Comparison of ENCODE assay signal across 1 cellular context in the genomic region with DNA sequence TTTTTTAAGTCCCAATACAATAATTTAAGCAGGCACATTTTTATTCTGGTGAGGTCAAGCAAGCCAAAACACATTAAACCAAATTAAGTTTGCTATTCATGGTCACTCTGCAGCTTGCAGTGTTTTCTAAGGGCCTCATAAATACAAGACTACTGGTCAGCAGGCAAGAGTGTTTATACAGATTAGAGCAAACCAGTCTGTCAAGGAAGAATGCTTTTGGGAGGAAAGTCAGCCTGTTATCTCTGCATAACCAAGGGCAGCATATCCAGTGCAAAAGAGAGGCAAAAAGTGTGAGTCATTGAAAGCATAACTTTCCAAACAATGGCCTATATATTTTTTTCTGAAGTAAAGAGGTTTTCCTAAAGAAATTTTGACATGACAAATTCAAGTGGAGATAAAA.
TF ChIP-seq lines count a peak whose summit lies in the region.

No MANE protein-coding gene starts in this region.

TF ChIP-seq in K562, 482 proteins besides CTCF, POLR2A, EP300 and RAD21 (continued from another document and continues in another):
- TF ChIP-seq, protein P1, sequence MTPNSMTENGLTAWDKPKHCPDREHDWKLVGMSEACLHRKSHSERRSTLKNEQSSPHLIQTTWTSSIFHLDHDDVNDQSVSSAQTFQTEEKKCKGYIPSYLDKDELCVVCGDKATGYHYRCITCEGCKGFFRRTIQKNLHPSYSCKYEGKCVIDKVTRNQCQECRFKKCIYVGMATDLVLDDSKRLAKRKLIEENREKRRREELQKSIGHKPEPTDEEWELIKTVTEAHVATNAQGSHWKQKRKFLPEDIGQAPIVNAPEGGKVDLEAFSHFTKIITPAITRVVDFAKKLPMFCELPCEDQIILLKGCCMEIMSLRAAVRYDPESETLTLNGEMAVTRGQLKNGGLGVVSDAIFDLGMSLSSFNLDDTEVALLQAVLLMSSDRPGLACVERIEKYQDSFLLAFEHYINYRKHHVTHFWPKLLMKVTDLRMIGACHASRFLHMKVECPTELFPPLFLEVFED (CRISPR knock-in tag; conservative IDR thresholded peaks at IDR 0.05) = no peak
- TF ChIP-seq RAD51 (IDR thresholded peaks at IDR 0.05; ENCODE audit: borderline replicate concordance, low read depth) (0 out of 2 replicates have a peak, but pooled peaks have one; percentile 20), GTF2E2 (tag; IDR thresholded peaks at IDR 0.05) (no peak), SMARCC2 (IDR thresholded peaks at IDR 0.05; ENCODE audit: low read depth) (peak; percentile 92), PHB (CRISPR knock-in tag; IDR thresholded peaks at IDR 0.05) (no peak), ZBTB1 (CRISPR knock-in tag; IDR thresholded peaks at IDR 0.05; ENCODE audit: borderline replicate concordance, low read depth) (no peak), NEUROD1 (IDR thresholded peaks at IDR 0.05; ENCODE audit: borderline replicate concordance, low read depth, low read length, partially characterized antibody) (no peak), CBX3 (IDR thresholded peaks at IDR 0.05; ENCODE audit: borderline replicate concordance in 1 of 2, low read length in 2 of 2) (no peak), JUNB (CRISPR knock-in tag; conservative IDR thresholded peaks at IDR 0.05) (no peak), SPI1 (IDR thresholded peaks at IDR 0.05; ENCODE audit: borderline replicate concordance, low read depth, low read length) (no peak), KDM5B (IDR thresholded peaks at IDR 0.05; ENCODE audit: insufficient replicate concordance, low read depth, low read length) (no peak), ZNF24 (IDR thresholded peaks at IDR 0.05) (no peak), POLR2H (tag; IDR thresholded peaks at IDR 0.05; ENCODE audit: low read depth) (no peak), FOXJ2 (tag; IDR thresholded peaks at IDR 0.05) (no peak), NONO (IDR thresholded peaks at IDR 0.05; ENCODE audit: low read depth in 2 of 2, low read length in 1 of 2) (no peak), ZNF75A (CRISPR knock-in tag; IDR thresholded peaks at IDR 0.05) (no peak), PPARD (CRISPR knock-in tag; IDR thresholded peaks at IDR 0.05) (no peak), MTA3 (IDR thresholded peaks at IDR 0.05; ENCODE audit: borderline replicate concordance) (peak; percentile 53), ZNF707 (CRISPR knock-in tag; conservative IDR thresholded peaks at IDR 0.05) (no peak), POLR2G (IDR thresholded peaks at IDR 0.05; ENCODE audit: low read depth, low read length) (no peak), ZMIZ1 (IDR thresholded peaks at IDR 0.05; ENCODE audit: low read depth in 2 of 2, low read length in 2 of 2) (peak in 1 of 2 experiments; percentile 75; a peak in 2 of 4 replicates), RUNX1 (IDR thresholded peaks at IDR 0.05; ENCODE audit: low read depth) (no peak), EHMT2 (IDR thresholded peaks at IDR 0.05) (peak; percentile 54; the same call in 1 of the 2 replicates), ZNF449 (CRISPR knock-in tag; IDR thresholded peaks at IDR 0.05) (no peak), CBX5 (IDR thresholded peaks at IDR 0.05; ENCODE audit: borderline replicate concordance, low read depth) (no peak), MAFK (IDR thresholded peaks at IDR 0.05; ENCODE audit: low read length) (peak; percentile 40), NFIX (CRISPR knock-in tag; IDR thresholded peaks at IDR 0.05; ENCODE audit: low read depth) (no peak), NCOA6 (IDR thresholded peaks at IDR 0.05) (no peak), NFATC3 (IDR thresholded peaks at IDR 0.05) (no peak), TCF3 (CRISPR knock-in tag; IDR thresholded peaks at IDR 0.05) (peak; percentile 90), KHSRP (IDR thresholded peaks at IDR 0.05) (no peak), DMBX1 (CRISPR knock-in tag; IDR thresholded peaks at IDR 0.05; ENCODE audit: borderline replicate concordance) (no peak), KAT2B (IDR thresholded peaks at IDR 0.05; ENCODE audit: low read depth, low read length) (no peak), PCBP1 (IDR thresholded peaks at IDR 0.05; ENCODE audit: low read depth, low read length, poor library complexity, severe bottlenecking) (no peak), FUS (optimal IDR thresholded peaks at IDR 0.05; ENCODE audit: low read depth, low read length) (no peak), RFX5 (IDR thresholded peaks at IDR 0.05; ENCODE audit: low read depth, low read length) (no peak), TCF7L2 (IDR thresholded peaks at IDR 0.05; ENCODE audit: low read depth, low read length) (no peak), KLF6 (CRISPR knock-in tag; IDR thresholded peaks at IDR 0.05; ENCODE audit: borderline replicate concordance) (no peak), LCOR (CRISPR knock-in tag; IDR thresholded peaks at IDR 0.05) (peak; percentile 80), ID3 (CRISPR knock-in tag; IDR thresholded peaks at IDR 0.05) (no peak), ID3 (tag; IDR thresholded peaks at IDR 0.05) (no peak), BRF1 (IDR thresholded peaks at IDR 0.05; ENCODE audit: borderline replicate concordance, extremely low read depth, insufficient read length) (no peak), RFX1 (IDR thresholded peaks at IDR 0.05) (no peak), TCFL5 (CRISPR knock-in tag; conservative IDR thresholded peaks at IDR 0.05) (no peak), ARHGAP35 (IDR thresholded peaks at IDR 0.05; ENCODE audit: partially characterized antibody) (no peak)
- TF ChIP-seq, protein P2, sequence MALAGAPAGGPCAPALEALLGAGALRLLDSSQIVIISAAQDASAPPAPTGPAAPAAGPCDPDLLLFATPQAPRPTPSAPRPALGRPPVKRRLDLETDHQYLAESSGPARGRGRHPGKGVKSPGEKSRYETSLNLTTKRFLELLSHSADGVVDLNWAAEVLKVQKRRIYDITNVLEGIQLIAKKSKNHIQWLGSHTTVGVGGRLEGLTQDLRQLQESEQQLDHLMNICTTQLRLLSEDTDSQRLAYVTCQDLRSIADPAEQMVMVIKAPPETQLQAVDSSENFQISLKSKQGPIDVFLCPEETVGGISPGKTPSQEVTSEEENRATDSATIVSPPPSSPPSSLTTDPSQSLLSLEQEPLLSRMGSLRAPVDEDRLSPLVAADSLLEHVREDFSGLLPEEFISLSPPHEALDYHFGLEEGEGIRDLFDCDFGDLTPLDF (CRISPR knock-in tag; IDR thresholded peaks at IDR 0.05) = no peak
- TF ChIP-seq, protein P3, sequence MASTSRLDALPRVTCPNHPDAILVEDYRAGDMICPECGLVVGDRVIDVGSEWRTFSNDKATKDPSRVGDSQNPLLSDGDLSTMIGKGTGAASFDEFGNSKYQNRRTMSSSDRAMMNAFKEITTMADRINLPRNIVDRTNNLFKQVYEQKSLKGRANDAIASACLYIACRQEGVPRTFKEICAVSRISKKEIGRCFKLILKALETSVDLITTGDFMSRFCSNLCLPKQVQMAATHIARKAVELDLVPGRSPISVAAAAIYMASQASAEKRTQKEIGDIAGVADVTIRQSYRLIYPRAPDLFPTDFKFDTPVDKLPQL (IDR thresholded peaks at IDR 0.05; ENCODE audit: extremely low read depth, insufficient read length) = no peak
- TF ChIP-seq, protein P4, sequence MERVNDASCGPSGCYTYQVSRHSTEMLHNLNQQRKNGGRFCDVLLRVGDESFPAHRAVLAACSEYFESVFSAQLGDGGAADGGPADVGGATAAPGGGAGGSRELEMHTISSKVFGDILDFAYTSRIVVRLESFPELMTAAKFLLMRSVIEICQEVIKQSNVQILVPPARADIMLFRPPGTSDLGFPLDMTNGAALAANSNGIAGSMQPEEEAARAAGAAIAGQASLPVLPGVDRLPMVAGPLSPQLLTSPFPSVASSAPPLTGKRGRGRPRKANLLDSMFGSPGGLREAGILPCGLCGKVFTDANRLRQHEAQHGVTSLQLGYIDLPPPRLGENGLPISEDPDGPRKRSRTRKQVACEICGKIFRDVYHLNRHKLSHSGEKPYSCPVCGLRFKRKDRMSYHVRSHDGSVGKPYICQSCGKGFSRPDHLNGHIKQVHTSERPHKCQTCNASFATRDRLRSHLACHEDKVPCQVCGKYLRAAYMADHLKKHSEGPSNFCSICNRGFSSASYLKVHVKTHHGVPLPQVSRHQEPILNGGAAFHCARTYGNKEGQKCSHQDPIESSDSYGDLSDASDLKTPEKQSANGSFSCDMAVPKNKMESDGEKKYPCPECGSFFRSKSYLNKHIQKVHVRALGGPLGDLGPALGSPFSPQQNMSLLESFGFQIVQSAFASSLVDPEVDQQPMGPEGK (CRISPR knock-in tag; IDR thresholded peaks at IDR 0.05; ENCODE audit: borderline replicate concordance) = no peak
- TF ChIP-seq, protein P5, sequence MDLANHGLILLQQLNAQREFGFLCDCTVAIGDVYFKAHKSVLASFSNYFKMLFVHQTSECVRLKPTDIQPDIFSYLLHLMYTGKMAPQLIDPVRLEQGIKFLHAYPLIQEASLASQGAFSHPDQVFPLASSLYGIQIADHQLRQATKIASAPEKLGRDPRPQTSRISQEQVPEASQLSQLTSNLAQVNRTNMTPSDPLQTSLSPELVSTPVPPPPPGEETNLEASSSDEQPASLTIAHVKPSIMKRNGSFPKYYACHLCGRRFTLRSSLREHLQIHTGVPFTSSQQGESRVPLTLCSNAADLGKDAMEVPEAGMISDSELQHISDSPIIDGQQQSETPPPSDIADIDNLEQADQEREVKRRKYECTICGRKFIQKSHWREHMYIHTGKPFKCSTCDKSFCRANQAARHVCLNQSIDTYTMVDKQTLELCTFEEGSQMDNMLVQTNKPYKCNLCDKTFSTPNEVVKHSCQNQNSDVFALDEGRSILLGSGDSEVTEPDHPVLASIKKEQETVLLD (IDR thresholded peaks at IDR 0.05) = peak; percentile 64; the same call in 1 of the 2 replicates
- TF ChIP-seq, protein P6, sequence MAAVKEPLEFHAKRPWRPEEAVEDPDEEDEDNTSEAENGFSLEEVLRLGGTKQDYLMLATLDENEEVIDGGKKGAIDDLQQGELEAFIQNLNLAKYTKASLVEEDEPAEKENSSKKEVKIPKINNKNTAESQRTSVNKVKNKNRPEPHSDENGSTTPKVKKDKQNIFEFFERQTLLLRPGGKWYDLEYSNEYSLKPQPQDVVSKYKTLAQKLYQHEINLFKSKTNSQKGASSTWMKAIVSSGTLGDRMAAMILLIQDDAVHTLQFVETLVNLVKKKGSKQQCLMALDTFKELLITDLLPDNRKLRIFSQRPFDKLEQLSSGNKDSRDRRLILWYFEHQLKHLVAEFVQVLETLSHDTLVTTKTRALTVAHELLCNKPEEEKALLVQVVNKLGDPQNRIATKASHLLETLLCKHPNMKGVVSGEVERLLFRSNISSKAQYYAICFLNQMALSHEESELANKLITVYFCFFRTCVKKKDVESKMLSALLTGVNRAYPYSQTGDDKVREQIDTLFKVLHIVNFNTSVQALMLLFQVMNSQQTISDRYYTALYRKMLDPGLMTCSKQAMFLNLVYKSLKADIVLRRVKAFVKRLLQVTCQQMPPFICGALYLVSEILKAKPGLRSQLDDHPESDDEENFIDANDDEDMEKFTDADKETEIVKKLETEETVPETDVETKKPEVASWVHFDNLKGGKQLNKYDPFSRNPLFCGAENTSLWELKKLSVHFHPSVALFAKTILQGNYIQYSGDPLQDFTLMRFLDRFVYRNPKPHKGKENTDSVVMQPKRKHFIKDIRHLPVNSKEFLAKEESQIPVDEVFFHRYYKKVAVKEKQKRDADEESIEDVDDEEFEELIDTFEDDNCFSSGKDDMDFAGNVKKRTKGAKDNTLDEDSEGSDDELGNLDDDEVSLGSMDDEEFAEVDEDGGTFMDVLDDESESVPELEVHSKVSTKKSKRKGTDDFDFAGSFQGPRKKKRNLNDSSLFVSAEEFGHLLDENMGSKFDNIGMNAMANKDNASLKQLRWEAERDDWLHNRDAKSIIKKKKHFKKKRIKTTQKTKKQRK (IDR thresholded peaks at IDR 0.05; ENCODE audit: borderline replicate concordance, low read depth, low read length) = no peak
- TF ChIP-seq, protein P7, sequence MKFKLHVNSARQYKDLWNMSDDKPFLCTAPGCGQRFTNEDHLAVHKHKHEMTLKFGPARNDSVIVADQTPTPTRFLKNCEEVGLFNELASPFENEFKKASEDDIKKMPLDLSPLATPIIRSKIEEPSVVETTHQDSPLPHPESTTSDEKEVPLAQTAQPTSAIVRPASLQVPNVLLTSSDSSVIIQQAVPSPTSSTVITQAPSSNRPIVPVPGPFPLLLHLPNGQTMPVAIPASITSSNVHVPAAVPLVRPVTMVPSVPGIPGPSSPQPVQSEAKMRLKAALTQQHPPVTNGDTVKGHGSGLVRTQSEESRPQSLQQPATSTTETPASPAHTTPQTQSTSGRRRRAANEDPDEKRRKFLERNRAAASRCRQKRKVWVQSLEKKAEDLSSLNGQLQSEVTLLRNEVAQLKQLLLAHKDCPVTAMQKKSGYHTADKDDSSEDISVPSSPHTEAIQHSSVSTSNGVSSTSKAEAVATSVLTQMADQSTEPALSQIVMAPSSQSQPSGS (CRISPR knock-in tag; IDR thresholded peaks at IDR 0.05) = no peak
